Comparison of ENCODE assay signal across 21 cellular contexts in genomic region chr18:62024983-62025382, GRCh38.
"Had no signal": no experiment of that assay in that cellular context is flagged by ENCODE, and none has a peak within 500 bp of the region (broad histone marks: within the 10 kb centered on the region; RNA-seq: fewer than 3 reads in every experiment).

No MANE protein-coding gene starts in this region.

- H3K27me3 ChIP-seq: esophagus muscularis mucosa, gastrocnemius medialis, left lung had no signal

- H3K27ac ChIP-seq: coronary artery, dorsolateral prefrontal cortex, esophagus muscularis mucosa, gastrocnemius medialis, heart right ventricle, left lung, lower lobe of right lung had no signal

- ATAC-seq: gastrocnemius medialis; heart right ventricle; left cardiac atrium; left lung; left ventricle myocardium superior; lower lobe of right lung; naive thymus-derived CD4-positive, alpha-beta T cell had no signal

- H3K36me3 ChIP-seq: esophagus muscularis mucosa, gastrocnemius medialis, heart right ventricle, left lung, lower lobe of right lung had no signal

- FAIRE-seq: colon, islet of Langerhans had no signal

- H3K9me3 ChIP-seq: esophagus muscularis mucosa, gastrocnemius medialis, heart right ventricle, left lung, lower lobe of right lung had no signal

- H3K4me1 ChIP-seq: esophagus muscularis mucosa, gastrocnemius medialis, left lung, lower lobe of right lung had no signal

- H3K4me3 ChIP-seq: coronary artery, dorsolateral prefrontal cortex, esophagus muscularis mucosa, gastrocnemius medialis, heart right ventricle, left lung, lower lobe of right lung had no signal

- DNase-seq: dermis blood vessel endothelial cell; dorsolateral prefrontal cortex; effector CD4-positive, alpha-beta T cell; effector memory CD4-positive, alpha-beta T cell; foreskin melanocyte; gastrocnemius medialis; glutamatergic neuron; head of caudate nucleus; heart right ventricle; hippocampal formation; left cardiac atrium; left lung; left ventricle myocardium superior; lower lobe of right lung; mesendoderm; midbrain; naive thymus-derived CD4-positive, alpha-beta T cell had no signal
